Comparison of ENCODE assay signal across 24 cellular contexts in the genomic region with DNA sequence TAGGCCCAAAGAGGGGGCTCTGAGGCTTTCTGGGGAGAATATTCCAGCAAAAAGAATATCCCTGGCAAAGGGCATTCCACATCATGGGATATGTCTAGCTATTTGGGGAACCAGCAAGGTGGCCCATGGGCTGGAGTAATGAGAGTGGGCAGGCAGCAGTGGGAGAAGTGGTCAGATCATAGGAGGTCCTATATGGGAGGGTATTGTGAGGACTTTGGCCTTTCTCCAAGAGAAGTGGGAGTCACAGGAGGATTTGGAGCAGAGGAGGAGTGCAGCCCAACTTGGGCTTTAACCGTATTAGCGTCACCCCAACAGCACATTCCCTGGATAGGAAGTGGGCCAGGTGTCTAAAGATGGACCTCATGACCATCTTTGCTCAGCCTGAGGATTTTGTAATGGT.
"Had no signal": no experiment of that assay in that cellular context is flagged by ENCODE, and none has a peak within 500 bp of the region (broad histone marks: within the 10 kb centered on the region; RNA-seq: fewer than 3 reads in every experiment).

No MANE protein-coding gene starts in this region.

- DNase-seq: activated CD4-positive, alpha-beta memory T cell treated with anti-CD3 and anti-CD28 coated beads, Interleukin-2, amount 10 ng/mL, durations not matched to agents 7 days and 5 days; activated CD4-positive, alpha-beta T cell treated with anti-CD3 and anti-CD28 coated beads for 1 hour; activated CD4-positive, alpha-beta T cell treated with anti-CD3 and anti-CD28 coated beads for 4 hours; activated CD4-positive, alpha-beta T cell treated with anti-CD3 and anti-CD28 coated beads, Interleukin-2, amount 10 ng/mL, durations not matched to agents 7 days and 5 days; activated CD4-positive, alpha-beta T cell treated with anti-CD3 and anti-CD28 coated beads, Interleukin-2, amount 50 U/mL, for 4 hours; activated CD8-positive, alpha-beta memory T cell treated with anti-CD3 and anti-CD28 coated beads, Interleukin-2, amount 50 U/mL, for 48 hours; activated gamma-delta T cell; activated naive CD4-positive, alpha-beta T cell treated with anti-CD3 and anti-CD28 coated beads, Interleukin-2, amount 50 U/mL, for 16 hours; activated naive CD4-positive, alpha-beta T cell treated with Interleukin-2 at 50 U/mL for 16 hours; activated T-cell treated with anti-CD3 and anti-CD28 coated beads for 4 hours; activated T-cell treated with anti-CD3 and anti-CD28 coated beads, Interleukin-2, amount 50 U/mL, for 24 hours; activated T-cell treated with anti-CD3 and anti-CD28 coated beads, Interleukin-2, amount 50 U/mL, for 72 hours; amniotic stem cell; anterior cingulate cortex; brain microvascular endothelial cell; central memory CD4-positive, alpha-beta T cell; cerebellar nuclear complex; colonic mucosa; effector CD8-positive, alpha-beta T cell; foreskin fibroblast; head of caudate nucleus; T-helper 2 cell had no signal

- H3K4me3 Mint-ChIP-seq: activated CD4-positive, alpha-beta memory T cell treated with anti-CD3 and anti-CD28 coated beads, Interleukin-2, amount 10 ng/mL, durations not matched to agents 7 days and 5 days; activated CD4-positive, alpha-beta T cell treated with anti-CD3 and anti-CD28 coated beads, Interleukin-2, amount 10 ng/mL, durations not matched to agents 7 days and 5 days; activated naive CD8-positive, alpha-beta T cell; activated T-cell treated with anti-CD3 and anti-CD28 coated beads, Interleukin-2, amount 50 U/mL, for 24 hours; activated T-cell treated with anti-CD3 and anti-CD28 coated beads, Interleukin-2, amount 50 U/mL, for 72 hours had no signal

- H3K9me3 Mint-ChIP-seq: activated CD4-positive, alpha-beta memory T cell treated with anti-CD3 and anti-CD28 coated beads, Interleukin-2, amount 10 ng/mL, durations not matched to agents 7 days and 5 days; activated CD4-positive, alpha-beta T cell treated with anti-CD3 and anti-CD28 coated beads, Interleukin-2, amount 10 ng/mL, durations not matched to agents 7 days and 5 days; activated T-cell treated with anti-CD3 and anti-CD28 coated beads, Interleukin-2, amount 50 U/mL, for 24 hours; activated T-cell treated with anti-CD3 and anti-CD28 coated beads, Interleukin-2, amount 50 U/mL, for 72 hours had no signal

- H3K4me1 ChIP-seq: colonic mucosa had no signal

- ATAC-seq: activated T-cell treated with anti-CD3 and anti-CD28 coated beads, Interleukin-2, amount 50 U/mL, for 72 hours; esophagus mucosa had no signal

- H3K9me3 ChIP-seq: colonic mucosa had no signal

- H3K27ac Mint-ChIP-seq: activated CD4-positive, alpha-beta memory T cell treated with anti-CD3 and anti-CD28 coated beads, Interleukin-2, amount 10 ng/mL, durations not matched to agents 7 days and 5 days; activated CD4-positive, alpha-beta T cell treated with anti-CD3 and anti-CD28 coated beads, Interleukin-2, amount 10 ng/mL, durations not matched to agents 7 days and 5 days; activated naive CD8-positive, alpha-beta T cell; activated T-cell treated with anti-CD3 and anti-CD28 coated beads, Interleukin-2, amount 50 U/mL, for 24 hours; activated T-cell treated with anti-CD3 and anti-CD28 coated beads, Interleukin-2, amount 50 U/mL, for 72 hours had no signal

- H3K4me1 Mint-ChIP-seq: activated CD4-positive, alpha-beta memory T cell treated with anti-CD3 and anti-CD28 coated beads, Interleukin-2, amount 10 ng/mL, durations not matched to agents 7 days and 5 days; activated CD4-positive, alpha-beta T cell treated with anti-CD3 and anti-CD28 coated beads, Interleukin-2, amount 10 ng/mL, durations not matched to agents 7 days and 5 days had no signal

- H3K36me3 ChIP-seq: brain microvascular endothelial cell, colonic mucosa had no signal

- H3K4me3 ChIP-seq: colonic mucosa had no signal

- H3K36me3 Mint-ChIP-seq: activated naive CD8-positive, alpha-beta T cell had no signal

- H3K27ac ChIP-seq: brain microvascular endothelial cell, colonic mucosa had no signal
